Comparison of ENCODE assay signal across 26 cellular contexts in genomic region chr3:56096941-56097340, GRCh38.
"Had no signal": no experiment of that assay in that cellular context is flagged by ENCODE, and none has a peak within 500 bp of the region (broad histone marks: within the 10 kb centered on the region; RNA-seq: fewer than 3 reads in every experiment).

No MANE protein-coding gene starts in this region.

- H3K9me3 ChIP-seq: stomach, suprapubic skin, testis, thoracic aorta, thyroid gland, tibial artery, tibial nerve, transverse colon, upper lobe of left lung, upper lobe of right lung, uterus, vagina had no signal

- H3K27me3 ChIP-seq: stomach, suprapubic skin, testis, thyroid gland, tibial artery, tibial nerve, transverse colon, upper lobe of left lung, upper lobe of right lung, uterus, vagina had no signal

- H3K4me3 ChIP-seq: stomach, suprapubic skin, testis, thoracic aorta, thyroid gland, tibial artery, tibial nerve, transverse colon, upper lobe of left lung, upper lobe of right lung, uterus, vagina had no signal

- H3K27ac ChIP-seq: stomach, suprapubic skin, testis, thoracic aorta, thyroid gland, tibial artery, tibial nerve, transverse colon, upper lobe of left lung, upper lobe of right lung, uterus, vagina had no signal

- H3K4me1 ChIP-seq: stomach, suprapubic skin, testis, thyroid gland, tibial artery, tibial nerve, transverse colon, upper lobe of left lung, upper lobe of right lung, uterus, vagina had no signal

- H3K36me3 ChIP-seq: stomach, suprapubic skin, thoracic aorta, thyroid gland, tibial artery, tibial nerve, transverse colon, upper lobe of left lung, upper lobe of right lung, uterus, vagina had no signal

- ATAC-seq: stimulated activated effector memory CD8-positive, alpha-beta T cell treated with anti-CD3 and anti-CD28 coated beads, Interleukin-12 subunit alpha, Interleukin-12 subunit beta, amount 100 ng/mL, for 72 hours; stimulated activated memory B cell treated with anti-CD40 and anti-IgM and Interleukin-4, amounts not matched to agents 10 μg/mL and 1 μg/mL and 100 μg/mL, for 72 hours; stimulated activated naive B cell treated with anti-CD40 and anti-IgM and Interleukin-4, amounts not matched to agents 10 μg/mL and 1 μg/mL and 100 μg/mL, for 72 hours; stimulated activated naive CD8-positive, alpha-beta T cell treated with anti-CD3 and anti-CD28 coated beads, Interleukin-15, amount 100 ng/mL, for 72 hours; stimulated activated naive CD8-positive, alpha-beta T cell treated with anti-CD3 and anti-CD28 coated beads, Interleukin-15, Interleukin-2, amounts not matched to agents 100 U/mL and 50 U/mL, for 24 hours; upper lobe of right lung had no signal

- DNase-seq: stimulated activated CD4-positive, alpha-beta T cell treated with anti-CD3 and anti-CD28 coated beads, Interleukin-2, amount 100 ng/mL, for 48 hours; stimulated activated CD4-positive, alpha-beta T cell treated with anti-CD3 and anti-CD28 coated beads, Interleukin-4, amount 100 ng/mL, for 1 hour; stimulated activated CD4-positive, alpha-beta T cell treated with anti-CD3 and anti-CD28 coated beads, Interleukin-4, amount 100 ng/mL, for 24 hours; stimulated activated CD4-positive, alpha-beta T cell treated with anti-CD3 and anti-CD28 coated beads, Interleukin-4, amount 100 ng/mL, for 4 hours; stimulated activated CD8-positive, alpha-beta memory T cell treated with anti-CD3 and anti-CD28 coated beads, Interleukin-4, amount 100 ng/mL, for 48 hours; stimulated activated naive B cell treated with anti-CD40 and anti-IgM and Interleukin-4, amounts not matched to agents 10 μg/mL and 1 μg/mL and 100 μg/mL, for 72 hours; stimulated activated naive CD4-positive, alpha-beta T cell; stimulated activated naive CD4-positive, alpha-beta T cell treated with Interleukin-2 at 50 U/mL for 16 hours; stimulated activated naive CD8-positive, alpha-beta T cell treated with anti-CD3 and anti-CD28 coated beads, Interleukin-15, amount 100 ng/mL, for 72 hours; stimulated activated naive CD8-positive, alpha-beta T cell treated with anti-CD3 and anti-CD28 coated beads, Interleukin-15, Interleukin-2, amounts not matched to agents 100 U/mL and 50 U/mL, for 24 hours; stomach; substantia nigra; testis; thyroid gland; tibial artery; transverse colon; trophoblast cell; upper lobe of left lung; upper lobe of right lung; uterus had no signal
